1 cellular context compared by ENCODE assay signal in the genomic region with DNA sequence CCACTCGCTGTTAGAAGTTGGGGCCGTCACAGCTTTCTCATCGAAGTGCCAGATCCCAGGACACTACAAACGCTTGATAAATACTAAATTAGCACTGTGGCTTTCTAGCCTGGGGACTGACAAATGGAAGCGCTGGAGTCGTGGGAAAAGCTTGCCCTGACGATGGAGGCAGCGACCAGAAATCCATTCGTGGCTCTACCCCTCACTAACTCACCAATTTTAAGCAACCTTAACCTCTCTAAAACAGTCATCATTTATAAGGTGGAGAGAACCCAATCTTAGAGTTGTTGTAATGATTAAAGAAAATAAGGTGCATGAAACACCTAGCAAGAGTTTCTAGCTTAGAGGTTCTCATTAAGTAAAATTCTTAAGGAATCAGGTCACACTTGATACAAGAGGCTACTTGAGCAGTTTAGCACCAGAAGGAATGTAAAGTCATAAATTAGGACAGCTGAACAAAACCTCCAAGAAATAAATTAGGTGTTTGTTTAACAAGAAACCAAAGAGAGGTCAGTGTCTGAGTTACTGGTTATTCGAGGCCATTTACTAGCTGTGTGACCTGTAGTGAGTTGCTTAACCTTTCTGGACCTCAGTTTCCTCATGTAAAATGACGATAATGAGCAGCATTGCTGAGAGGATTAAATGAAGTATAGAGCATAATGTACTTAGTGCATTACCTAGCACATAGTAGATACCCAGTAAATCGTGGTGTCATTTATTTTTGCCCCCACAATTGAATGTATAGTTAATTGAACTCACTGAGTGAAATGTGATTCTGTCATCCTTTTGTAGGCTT.
TF ChIP-seq lines count a peak whose summit lies in the region.

No MANE protein-coding gene starts in this region.

TF ChIP-seq in IMR-90, 13 proteins besides CTCF, POLR2A, EP300 and RAD21 (continued from another document):
- TF ChIP-seq, protein P1, sequence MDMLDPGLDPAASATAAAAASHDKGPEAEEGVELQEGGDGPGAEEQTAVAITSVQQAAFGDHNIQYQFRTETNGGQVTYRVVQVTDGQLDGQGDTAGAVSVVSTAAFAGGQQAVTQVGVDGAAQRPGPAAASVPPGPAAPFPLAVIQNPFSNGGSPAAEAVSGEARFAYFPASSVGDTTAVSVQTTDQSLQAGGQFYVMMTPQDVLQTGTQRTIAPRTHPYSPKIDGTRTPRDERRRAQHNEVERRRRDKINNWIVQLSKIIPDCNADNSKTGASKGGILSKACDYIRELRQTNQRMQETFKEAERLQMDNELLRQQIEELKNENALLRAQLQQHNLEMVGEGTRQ (IDR thresholded peaks at IDR 0.05; ENCODE audit: low read depth, low read length): no peak
- TF ChIP-seq MXI1 (IDR thresholded peaks at IDR 0.05; ENCODE audit: borderline replicate concordance, low read depth, low read length) (no peak), RCOR1 (IDR thresholded peaks at IDR 0.05; ENCODE audit: insufficient replicate concordance, low read length) (no peak), BHLHE40 (IDR thresholded peaks at IDR 0.05; ENCODE audit: low read depth, low read length) (no peak), CHD1 (IDR thresholded peaks at IDR 0.05; ENCODE audit: low read depth, low read length) (no peak), CEBPB (IDR thresholded peaks at IDR 0.05; ENCODE audit: low read depth, low read length) (no peak), MAZ (IDR thresholded peaks at IDR 0.05; ENCODE audit: borderline replicate concordance, low read depth, low read length) (no peak)
TF ChIP-seq in IMR-90: peak in this region for 0.
